Comparison of ENCODE assay signal across 1 cellular context in the genomic region with DNA sequence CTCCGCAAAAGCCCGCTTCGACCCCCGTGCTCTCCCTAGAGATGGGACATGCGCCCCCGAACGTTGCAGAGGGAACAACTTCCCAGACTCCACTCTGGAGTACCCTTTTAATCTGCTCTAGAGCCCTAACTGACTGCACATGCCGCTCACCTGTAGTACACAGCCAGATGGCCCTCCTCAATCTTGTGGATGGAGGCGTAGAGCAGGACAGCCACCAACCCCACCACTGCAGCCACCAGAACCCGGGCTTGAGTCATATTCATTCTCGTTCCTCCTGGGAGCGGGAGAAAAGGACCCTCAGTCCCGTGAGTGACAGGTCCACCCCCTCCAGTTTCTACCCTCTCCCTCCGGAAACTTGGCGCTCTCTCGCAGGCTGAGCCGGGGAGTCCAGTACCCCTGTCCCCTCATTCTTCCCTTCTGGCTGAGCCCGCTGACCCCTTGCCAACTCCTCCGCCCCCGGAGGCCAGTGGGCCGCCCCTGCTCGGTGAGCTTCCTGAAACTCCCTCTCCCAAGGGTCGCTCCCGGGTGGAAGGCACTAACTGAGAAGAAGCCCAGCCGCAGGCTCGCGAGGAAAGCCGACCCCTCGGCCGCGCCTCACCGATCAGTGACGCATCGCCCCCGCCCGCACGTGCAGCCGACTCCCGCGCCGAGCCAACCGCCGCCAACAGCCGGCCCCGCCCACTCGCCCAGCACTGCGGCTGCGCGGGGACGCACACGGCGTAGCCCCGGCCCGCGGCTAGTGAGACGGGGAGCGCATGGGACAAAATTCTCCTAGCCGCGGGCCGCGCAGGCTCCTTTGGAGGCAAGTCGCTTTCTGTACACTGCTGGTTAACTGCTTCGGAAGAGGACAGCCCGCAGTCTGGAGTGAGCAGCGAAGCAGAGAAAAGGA.
TF ChIP-seq lines count a peak whose summit lies in the region.

A gene (minus strand): TSS at position 666 of the 889 bp plus-strand sequence. CDS start 403 bp downstream, at position 263.

TF ChIP-seq in HepG2, 621 proteins besides CTCF, POLR2A, EP300 and RAD21 (continued from another document and continues in another):
- TF ChIP-seq, protein P1, sequence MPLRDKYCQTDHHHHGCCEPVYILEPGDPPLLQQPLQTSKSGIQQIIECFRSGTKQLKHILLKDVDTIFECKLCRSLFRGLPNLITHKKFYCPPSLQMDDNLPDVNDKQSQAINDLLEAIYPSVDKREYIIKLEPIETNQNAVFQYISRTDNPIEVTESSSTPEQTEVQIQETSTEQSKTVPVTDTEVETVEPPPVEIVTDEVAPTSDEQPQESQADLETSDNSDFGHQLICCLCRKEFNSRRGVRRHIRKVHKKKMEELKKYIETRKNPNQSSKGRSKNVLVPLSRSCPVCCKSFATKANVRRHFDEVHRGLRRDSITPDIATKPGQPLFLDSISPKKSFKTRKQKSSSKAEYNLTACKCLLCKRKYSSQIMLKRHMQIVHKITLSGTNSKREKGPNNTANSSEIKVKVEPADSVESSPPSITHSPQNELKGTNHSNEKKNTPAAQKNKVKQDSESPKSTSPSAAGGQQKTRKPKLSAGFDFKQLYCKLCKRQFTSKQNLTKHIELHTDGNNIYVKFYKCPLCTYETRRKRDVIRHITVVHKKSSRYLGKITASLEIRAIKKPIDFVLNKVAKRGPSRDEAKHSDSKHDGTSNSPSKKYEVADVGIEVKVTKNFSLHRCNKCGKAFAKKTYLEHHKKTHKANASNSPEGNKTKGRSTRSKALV (CRISPR knock-in tag; IDR thresholded peaks at IDR 0.05): no peak
- TF ChIP-seq HNRNPK (IDR thresholded peaks at IDR 0.05; ENCODE audit: low read depth, low read length, poor library complexity, severe bottlenecking): no peak
- TF ChIP-seq, protein P2, sequence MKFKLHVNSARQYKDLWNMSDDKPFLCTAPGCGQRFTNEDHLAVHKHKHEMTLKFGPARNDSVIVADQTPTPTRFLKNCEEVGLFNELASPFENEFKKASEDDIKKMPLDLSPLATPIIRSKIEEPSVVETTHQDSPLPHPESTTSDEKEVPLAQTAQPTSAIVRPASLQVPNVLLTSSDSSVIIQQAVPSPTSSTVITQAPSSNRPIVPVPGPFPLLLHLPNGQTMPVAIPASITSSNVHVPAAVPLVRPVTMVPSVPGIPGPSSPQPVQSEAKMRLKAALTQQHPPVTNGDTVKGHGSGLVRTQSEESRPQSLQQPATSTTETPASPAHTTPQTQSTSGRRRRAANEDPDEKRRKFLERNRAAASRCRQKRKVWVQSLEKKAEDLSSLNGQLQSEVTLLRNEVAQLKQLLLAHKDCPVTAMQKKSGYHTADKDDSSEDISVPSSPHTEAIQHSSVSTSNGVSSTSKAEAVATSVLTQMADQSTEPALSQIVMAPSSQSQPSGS (CRISPR knock-in tag; IDR thresholded peaks at IDR 0.05): peak; percentile 64
- no peak for TF ChIP-seq TOE1 (CRISPR knock-in tag; IDR thresholded peaks at IDR 0.05)
- no peak for TF ChIP-seq ATM (IDR thresholded peaks at IDR 0.05; ENCODE audit: borderline replicate concordance)
- TF ChIP-seq, protein P3, sequence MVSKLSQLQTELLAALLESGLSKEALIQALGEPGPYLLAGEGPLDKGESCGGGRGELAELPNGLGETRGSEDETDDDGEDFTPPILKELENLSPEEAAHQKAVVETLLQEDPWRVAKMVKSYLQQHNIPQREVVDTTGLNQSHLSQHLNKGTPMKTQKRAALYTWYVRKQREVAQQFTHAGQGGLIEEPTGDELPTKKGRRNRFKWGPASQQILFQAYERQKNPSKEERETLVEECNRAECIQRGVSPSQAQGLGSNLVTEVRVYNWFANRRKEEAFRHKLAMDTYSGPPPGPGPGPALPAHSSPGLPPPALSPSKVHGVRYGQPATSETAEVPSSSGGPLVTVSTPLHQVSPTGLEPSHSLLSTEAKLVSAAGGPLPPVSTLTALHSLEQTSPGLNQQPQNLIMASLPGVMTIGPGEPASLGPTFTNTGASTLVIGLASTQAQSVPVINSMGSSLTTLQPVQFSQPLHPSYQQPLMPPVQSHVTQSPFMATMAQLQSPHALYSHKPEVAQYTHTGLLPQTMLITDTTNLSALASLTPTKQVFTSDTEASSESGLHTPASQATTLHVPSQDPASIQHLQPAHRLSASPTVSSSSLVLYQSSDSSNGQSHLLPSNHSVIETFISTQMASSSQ (IDR thresholded peaks at IDR 0.05; ENCODE audit: low read depth): no peak
- TF ChIP-seq, protein P3 (CRISPR knock-in tag; IDR thresholded peaks at IDR 0.05; ENCODE audit: borderline replicate concordance): peak; percentile 72; the same call in 1 of the 2 replicates
- peak; percentile 89; the same call in 1 of the 2 replicates for TF ChIP-seq ZNF34 (CRISPR knock-in tag; IDR thresholded peaks at IDR 0.05; ENCODE audit: borderline replicate concordance)
- TF ChIP-seq, protein P4, sequence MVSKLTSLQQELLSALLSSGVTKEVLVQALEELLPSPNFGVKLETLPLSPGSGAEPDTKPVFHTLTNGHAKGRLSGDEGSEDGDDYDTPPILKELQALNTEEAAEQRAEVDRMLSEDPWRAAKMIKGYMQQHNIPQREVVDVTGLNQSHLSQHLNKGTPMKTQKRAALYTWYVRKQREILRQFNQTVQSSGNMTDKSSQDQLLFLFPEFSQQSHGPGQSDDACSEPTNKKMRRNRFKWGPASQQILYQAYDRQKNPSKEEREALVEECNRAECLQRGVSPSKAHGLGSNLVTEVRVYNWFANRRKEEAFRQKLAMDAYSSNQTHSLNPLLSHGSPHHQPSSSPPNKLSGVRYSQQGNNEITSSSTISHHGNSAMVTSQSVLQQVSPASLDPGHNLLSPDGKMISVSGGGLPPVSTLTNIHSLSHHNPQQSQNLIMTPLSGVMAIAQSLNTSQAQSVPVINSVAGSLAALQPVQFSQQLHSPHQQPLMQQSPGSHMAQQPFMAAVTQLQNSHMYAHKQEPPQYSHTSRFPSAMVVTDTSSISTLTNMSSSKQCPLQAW (CRISPR knock-in tag; IDR thresholded peaks at IDR 0.05): peak; percentile 62; the same call in 1 of the 2 replicates
- TF ChIP-seq ZNF883 (CRISPR knock-in tag; IDR thresholded peaks at IDR 0.05; ENCODE audit: not compliant biosample characterization): peak; percentile 89
- no peak for TF ChIP-seq ZNF30 (CRISPR knock-in tag; IDR thresholded peaks at IDR 0.05)
- no peak for TF ChIP-seq PLRG1 (conservative IDR thresholded peaks at IDR 0.05)
- TF ChIP-seq, protein P5, sequence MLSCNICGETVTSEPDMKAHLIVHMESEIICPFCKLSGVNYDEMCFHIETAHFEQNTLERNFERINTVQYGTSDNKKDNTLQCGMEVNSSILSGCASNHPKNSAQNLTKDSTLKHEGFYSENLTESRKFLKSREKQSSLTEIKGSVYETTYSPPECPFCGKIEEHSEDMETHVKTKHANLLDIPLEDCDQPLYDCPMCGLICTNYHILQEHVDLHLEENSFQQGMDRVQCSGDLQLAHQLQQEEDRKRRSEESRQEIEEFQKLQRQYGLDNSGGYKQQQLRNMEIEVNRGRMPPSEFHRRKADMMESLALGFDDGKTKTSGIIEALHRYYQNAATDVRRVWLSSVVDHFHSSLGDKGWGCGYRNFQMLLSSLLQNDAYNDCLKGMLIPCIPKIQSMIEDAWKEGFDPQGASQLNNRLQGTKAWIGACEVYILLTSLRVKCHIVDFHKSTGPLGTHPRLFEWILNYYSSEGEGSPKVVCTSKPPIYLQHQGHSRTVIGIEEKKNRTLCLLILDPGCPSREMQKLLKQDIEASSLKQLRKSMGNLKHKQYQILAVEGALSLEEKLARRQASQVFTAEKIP (CRISPR knock-in tag; IDR thresholded peaks at IDR 0.05; ENCODE audit: borderline replicate concordance): no peak
- TF ChIP-seq, protein P6, sequence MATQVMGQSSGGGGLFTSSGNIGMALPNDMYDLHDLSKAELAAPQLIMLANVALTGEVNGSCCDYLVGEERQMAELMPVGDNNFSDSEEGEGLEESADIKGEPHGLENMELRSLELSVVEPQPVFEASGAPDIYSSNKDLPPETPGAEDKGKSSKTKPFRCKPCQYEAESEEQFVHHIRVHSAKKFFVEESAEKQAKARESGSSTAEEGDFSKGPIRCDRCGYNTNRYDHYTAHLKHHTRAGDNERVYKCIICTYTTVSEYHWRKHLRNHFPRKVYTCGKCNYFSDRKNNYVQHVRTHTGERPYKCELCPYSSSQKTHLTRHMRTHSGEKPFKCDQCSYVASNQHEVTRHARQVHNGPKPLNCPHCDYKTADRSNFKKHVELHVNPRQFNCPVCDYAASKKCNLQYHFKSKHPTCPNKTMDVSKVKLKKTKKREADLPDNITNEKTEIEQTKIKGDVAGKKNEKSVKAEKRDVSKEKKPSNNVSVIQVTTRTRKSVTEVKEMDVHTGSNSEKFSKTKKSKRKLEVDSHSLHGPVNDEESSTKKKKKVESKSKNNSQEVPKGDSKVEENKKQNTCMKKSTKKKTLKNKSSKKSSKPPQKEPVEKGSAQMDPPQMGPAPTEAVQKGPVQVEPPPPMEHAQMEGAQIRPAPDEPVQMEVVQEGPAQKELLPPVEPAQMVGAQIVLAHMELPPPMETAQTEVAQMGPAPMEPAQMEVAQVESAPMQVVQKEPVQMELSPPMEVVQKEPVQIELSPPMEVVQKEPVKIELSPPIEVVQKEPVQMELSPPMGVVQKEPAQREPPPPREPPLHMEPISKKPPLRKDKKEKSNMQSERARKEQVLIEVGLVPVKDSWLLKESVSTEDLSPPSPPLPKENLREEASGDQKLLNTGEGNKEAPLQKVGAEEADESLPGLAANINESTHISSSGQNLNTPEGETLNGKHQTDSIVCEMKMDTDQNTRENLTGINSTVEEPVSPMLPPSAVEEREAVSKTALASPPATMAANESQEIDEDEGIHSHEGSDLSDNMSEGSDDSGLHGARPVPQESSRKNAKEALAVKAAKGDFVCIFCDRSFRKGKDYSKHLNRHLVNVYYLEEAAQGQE (IDR thresholded peaks at IDR 0.05; ENCODE audit: borderline replicate concordance in 1 of 2, low read depth in 1 of 2, low read length in 2 of 2): peak in 1 of 2 experiments; percentile 11; a peak in 2 of 4 replicates
- TF ChIP-seq, protein P7, sequence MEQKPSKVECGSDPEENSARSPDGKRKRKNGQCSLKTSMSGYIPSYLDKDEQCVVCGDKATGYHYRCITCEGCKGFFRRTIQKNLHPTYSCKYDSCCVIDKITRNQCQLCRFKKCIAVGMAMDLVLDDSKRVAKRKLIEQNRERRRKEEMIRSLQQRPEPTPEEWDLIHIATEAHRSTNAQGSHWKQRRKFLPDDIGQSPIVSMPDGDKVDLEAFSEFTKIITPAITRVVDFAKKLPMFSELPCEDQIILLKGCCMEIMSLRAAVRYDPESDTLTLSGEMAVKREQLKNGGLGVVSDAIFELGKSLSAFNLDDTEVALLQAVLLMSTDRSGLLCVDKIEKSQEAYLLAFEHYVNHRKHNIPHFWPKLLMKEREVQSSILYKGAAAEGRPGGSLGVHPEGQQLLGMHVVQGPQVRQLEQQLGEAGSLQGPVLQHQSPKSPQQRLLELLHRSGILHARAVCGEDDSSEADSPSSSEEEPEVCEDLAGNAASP (CRISPR knock-in tag; IDR thresholded peaks at IDR 0.05; ENCODE audit: borderline replicate concordance): no peak; the same call in 1 of the 2 replicates
- no peak for TF ChIP-seq PAWR (CRISPR knock-in tag; IDR thresholded peaks at IDR 0.05; ENCODE audit: borderline replicate concordance)
- TF ChIP-seq TAF1 (CRISPR knock-in tag; IDR thresholded peaks at IDR 0.05): peak; percentile 83
- peak; percentile 92 for TF ChIP-seq ZFP90 (CRISPR knock-in tag; IDR thresholded peaks at IDR 0.05; ENCODE audit: borderline replicate concordance)
- TF ChIP-seq, protein P8, sequence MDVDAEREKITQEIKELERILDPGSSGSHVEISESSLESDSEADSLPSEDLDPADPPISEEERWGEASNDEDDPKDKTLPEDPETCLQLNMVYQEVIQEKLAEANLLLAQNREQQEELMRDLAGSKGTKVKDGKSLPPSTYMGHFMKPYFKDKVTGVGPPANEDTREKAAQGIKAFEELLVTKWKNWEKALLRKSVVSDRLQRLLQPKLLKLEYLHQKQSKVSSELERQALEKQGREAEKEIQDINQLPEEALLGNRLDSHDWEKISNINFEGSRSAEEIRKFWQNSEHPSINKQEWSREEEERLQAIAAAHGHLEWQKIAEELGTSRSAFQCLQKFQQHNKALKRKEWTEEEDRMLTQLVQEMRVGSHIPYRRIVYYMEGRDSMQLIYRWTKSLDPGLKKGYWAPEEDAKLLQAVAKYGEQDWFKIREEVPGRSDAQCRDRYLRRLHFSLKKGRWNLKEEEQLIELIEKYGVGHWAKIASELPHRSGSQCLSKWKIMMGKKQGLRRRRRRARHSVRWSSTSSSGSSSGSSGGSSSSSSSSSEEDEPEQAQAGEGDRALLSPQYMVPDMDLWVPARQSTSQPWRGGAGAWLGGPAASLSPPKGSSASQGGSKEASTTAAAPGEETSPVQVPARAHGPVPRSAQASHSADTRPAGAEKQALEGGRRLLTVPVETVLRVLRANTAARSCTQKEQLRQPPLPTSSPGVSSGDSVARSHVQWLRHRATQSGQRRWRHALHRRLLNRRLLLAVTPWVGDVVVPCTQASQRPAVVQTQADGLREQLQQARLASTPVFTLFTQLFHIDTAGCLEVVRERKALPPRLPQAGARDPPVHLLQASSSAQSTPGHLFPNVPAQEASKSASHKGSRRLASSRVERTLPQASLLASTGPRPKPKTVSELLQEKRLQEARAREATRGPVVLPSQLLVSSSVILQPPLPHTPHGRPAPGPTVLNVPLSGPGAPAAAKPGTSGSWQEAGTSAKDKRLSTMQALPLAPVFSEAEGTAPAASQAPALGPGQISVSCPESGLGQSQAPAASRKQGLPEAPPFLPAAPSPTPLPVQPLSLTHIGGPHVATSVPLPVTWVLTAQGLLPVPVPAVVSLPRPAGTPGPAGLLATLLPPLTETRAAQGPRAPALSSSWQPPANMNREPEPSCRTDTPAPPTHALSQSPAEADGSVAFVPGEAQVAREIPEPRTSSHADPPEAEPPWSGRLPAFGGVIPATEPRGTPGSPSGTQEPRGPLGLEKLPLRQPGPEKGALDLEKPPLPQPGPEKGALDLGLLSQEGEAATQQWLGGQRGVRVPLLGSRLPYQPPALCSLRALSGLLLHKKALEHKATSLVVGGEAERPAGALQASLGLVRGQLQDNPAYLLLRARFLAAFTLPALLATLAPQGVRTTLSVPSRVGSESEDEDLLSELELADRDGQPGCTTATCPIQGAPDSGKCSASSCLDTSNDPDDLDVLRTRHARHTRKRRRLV (CRISPR knock-in tag; IDR thresholded peaks at IDR 0.05): 0 out of 2 replicates have a peak, but pooled peaks have one; percentile 35
